In genomic region chr14:23127861-23128260, GRCh38 we compare ENCODE assay signal across 23 cellular contexts. TPM values are rescaled to one million over a fixed set of nuclear protein-coding genes. Genes with fewer than 3 reads are reported as not detected.
A peak's percentile ranks its signal among the peaks of the same experiment; 100 is the strongest.
DNase-seq lines count a peak whose midpoint lies in the region; ATAC-seq and TF ChIP-seq lines count a peak whose summit lies in the region.
"Had no signal": no experiment of that assay in that cellular context is flagged by ENCODE, and none has a peak within 500 bp of the region (broad histone marks: within the 10 kb centered on the region; RNA-seq: fewer than 3 reads in every experiment).

No MANE protein-coding gene starts in this region.

- no peak overlapping the region for H2AFZ ChIP-seq in osteoblast (ENCODE audit: low read length)

- no peak overlapping the region for H3K9ac ChIP-seq in BLaER1 treated with 17β-estradiol and CSF1 and Interleukin-3, amounts not matched to agents 10 nM and 100 nM

- peaks cover 1% of the 10 kb centered on the region for H3K9me3 Mint-ChIP-seq in activated CD4-positive, alpha-beta memory T cell treated with anti-CD3 and anti-CD28 coated beads, Interleukin-2, amount 10 ng/mL, durations not matched to agents 7 days and 5 days
- H3K9me3 Mint-ChIP-seq in activated CD4-positive, alpha-beta memory T cell treated with anti-CD3 and anti-CD28 coated beads for 36 hours, result no peaks in the 10 kb centered on the region
- H3K9me3 Mint-ChIP-seq in stimulated activated effector memory CD8-positive, alpha-beta T cell treated with anti-CD3 and anti-CD28 coated beads, Interleukin-12 subunit alpha, Interleukin-12 subunit beta, amount 100 ng/mL, for 72 hours, result no peaks in the 10 kb centered on the region
- H3K9me3 Mint-ChIP-seq: CD4-positive, alpha-beta memory T cell had no signal

- H3K27ac Mint-ChIP-seq in activated CD4-positive, alpha-beta memory T cell treated with anti-CD3 and anti-CD28 coated beads, Interleukin-2, amount 10 ng/mL, durations not matched to agents 7 days and 5 days, result peak overlapping the region; percentile 21
- H3K27ac Mint-ChIP-seq in activated CD4-positive, alpha-beta memory T cell treated with anti-CD3 and anti-CD28 coated beads for 36 hours, result no peak overlapping the region
- no peak overlapping the region for H3K27ac Mint-ChIP-seq in stimulated activated effector memory CD8-positive, alpha-beta T cell treated with anti-CD3 and anti-CD28 coated beads, Interleukin-12 subunit alpha, Interleukin-12 subunit beta, amount 100 ng/mL, for 72 hours

- CTCF ChIA-PET in activated CD4-positive, alpha-beta memory T cell treated with anti-CD3 and anti-CD28 coated beads, Interleukin-2, amount 10 ng/mL, durations not matched to agents 7 days and 5 days (lab: Charles Lee), result no interaction called here
- CTCF ChIA-PET in activated CD4-positive, alpha-beta memory T cell treated with anti-CD3 and anti-CD28 coated beads for 36 hours (lab: Charles Lee), result interaction anchor here (0.8 kb wide), 1 partner anchor 59 kb away, joined by 3 read pairs; no protein-coding TSS in a partner anchor

- peak overlapping the region; percentile 2 to 69 (median 42); a peak in 19 of 22 replicates for H3K4me2 ChIP-seq in BLaER1 treated with 17β-estradiol and CSF1 and Interleukin-3, amounts not matched to agents 10 nM and 100 nM
- no peak overlapping the region for H3K4me2 ChIP-seq in osteoblast (ENCODE audit: insufficient read depth, low read length)

- POLR2A ChIA-PET in activated CD4-positive, alpha-beta memory T cell treated with anti-CD3 and anti-CD28 coated beads, Interleukin-2, amount 10 ng/mL, durations not matched to agents 7 days and 5 days (lab: Charles Lee), result no interaction called here
- POLR2A ChIA-PET in activated CD4-positive, alpha-beta memory T cell treated with anti-CD3 and anti-CD28 coated beads for 36 hours (lab: Charles Lee), result no interaction called here

- ATAC-seq in stimulated activated effector memory CD8-positive, alpha-beta T cell treated with anti-CD3 and anti-CD28 coated beads, Interleukin-12 subunit alpha, Interleukin-12 subunit beta, amount 100 ng/mL, for 72 hours, result peak; percentile 27
- ATAC-seq: PC-3 had no signal

- H3K27me3 ChIP-seq in BLaER1 treated with 17β-estradiol and CSF1 and Interleukin-3, amounts not matched to agents 10 nM and 100 nM, result no peaks in the 10 kb centered on the region
- H3K27me3 ChIP-seq in osteoblast (ENCODE audit: insufficient read depth, low read length), result peaks cover 3% of the 10 kb centered on the region

- H3K4me3 ChIP-seq in BLaER1 treated with 17β-estradiol and CSF1 and Interleukin-3, amounts not matched to agents 10 nM and 100 nM, result no peak overlapping the region
- no peak overlapping the region for H3K4me3 ChIP-seq in osteoblast (ENCODE audit: insufficient read depth, low read length)
- H3K4me3 ChIP-seq: HAP-1 had no signal

- peak overlapping the region in 7 of 11 experiments; percentile 16 to 45 (median 34); a peak in 13 of 22 replicates for H3K27ac ChIP-seq in BLaER1 treated with 17β-estradiol and CSF1 and Interleukin-3, amounts not matched to agents 10 nM and 100 nM
- H3K27ac ChIP-seq in osteoblast (ENCODE audit: low read depth, low read length), result no peak overlapping the region

- no peak for DNase-seq in activated CD4-positive, alpha-beta memory T cell treated with anti-CD3 and anti-CD28 coated beads, Interleukin-2, amount 10 ng/mL, durations not matched to agents 7 days and 5 days
- no peak for DNase-seq in activated CD4-positive, alpha-beta memory T cell treated with anti-CD3 and anti-CD28 coated beads for 36 hours
- DNase-seq in islet precursor cell (peak; percentile 28), glomerular visceral epithelial cell (ENCODE audit: extremely low spot score) (no peak), osteoblast (ENCODE audit: insufficient read length, low spot score, missing footprints) (no peak)
- no peak for DNase-seq in stimulated activated effector memory CD8-positive, alpha-beta T cell treated with anti-CD3 and anti-CD28 coated beads, Interleukin-12 subunit alpha, Interleukin-12 subunit beta, amount 100 ng/mL, for 72 hours (ENCODE audit: low spot score in 2 of 2)
- DNase-seq: BE2C; CD4-positive, alpha-beta memory T cell; DMS153; GDM1; Karpas-422; NCI-H1417 treated with DMSO at 0.1 percent for 48 hours; NCI-H187 treated with DMSO at 0.1 percent for 48 hours; NCI-H226; NCI-H524; PC-3; RPMI8226 had no signal

- H4K20me1 ChIP-seq in BLaER1 treated with 17β-estradiol and CSF1 and Interleukin-3, amounts not matched to agents 10 nM and 100 nM, result no peaks in the 10 kb centered on the region
- H4K20me1 ChIP-seq in osteoblast (ENCODE audit: insufficient read depth, low read length), result no peaks in the 10 kb centered on the region

- no peak for TF ChIP-seq CTCF in osteoblast (IDR thresholded peaks at IDR 0.05; ENCODE audit: extremely low read depth, low read depth, low read length)

- no peak overlapping the region for H3K4me3 Mint-ChIP-seq in activated CD4-positive, alpha-beta memory T cell treated with anti-CD3 and anti-CD28 coated beads, Interleukin-2, amount 10 ng/mL, durations not matched to agents 7 days and 5 days
- no peak overlapping the region for H3K4me3 Mint-ChIP-seq in activated CD4-positive, alpha-beta memory T cell treated with anti-CD3 and anti-CD28 coated beads for 36 hours
- H3K4me3 Mint-ChIP-seq in stimulated activated effector memory CD8-positive, alpha-beta T cell treated with anti-CD3 and anti-CD28 coated beads, Interleukin-12 subunit alpha, Interleukin-12 subunit beta, amount 100 ng/mL, for 72 hours, result no peak overlapping the region
- H3K4me3 Mint-ChIP-seq: CD4-positive, alpha-beta memory T cell had no signal

- intact Hi-C loops in activated CD4-positive, alpha-beta memory T cell treated with anti-CD3 and anti-CD28 coated beads for 36 hours (cut with micrococcal nuclease), result no loop called here

- peaks cover 0 to 10% (median 0%) of the 10 kb centered on the region in 11 experiments; a peak in 2 of 22 replicates for H3K9me3 ChIP-seq in BLaER1 treated with 17β-estradiol and CSF1 and Interleukin-3, amounts not matched to agents 10 nM and 100 nM (replicated peaks in 1 of 11)
- no peaks in the 10 kb centered on the region for H3K9me3 ChIP-seq in osteoblast (ENCODE audit: low read depth, low read length)
- H3K9me3 ChIP-seq: BE2C, HAP-1 had no signal

- peaks cover 10% of the 10 kb centered on the region for H3K27me3 Mint-ChIP-seq in activated CD4-positive, alpha-beta memory T cell treated with anti-CD3 and anti-CD28 coated beads, Interleukin-2, amount 10 ng/mL, durations not matched to agents 7 days and 5 days
- H3K27me3 Mint-ChIP-seq in activated CD4-positive, alpha-beta memory T cell treated with anti-CD3 and anti-CD28 coated beads for 36 hours, result peaks cover 3% of the 10 kb centered on the region

- no peaks in the 10 kb centered on the region for H3K36me3 Mint-ChIP-seq in activated CD4-positive, alpha-beta memory T cell treated with anti-CD3 and anti-CD28 coated beads, Interleukin-2, amount 10 ng/mL, durations not matched to agents 7 days and 5 days (ENCODE audit: low read depth)
- no peaks in the 10 kb centered on the region for H3K36me3 Mint-ChIP-seq in activated CD4-positive, alpha-beta memory T cell treated with anti-CD3 and anti-CD28 coated beads for 36 hours
- no peaks in the 10 kb centered on the region for H3K36me3 Mint-ChIP-seq in stimulated activated effector memory CD8-positive, alpha-beta T cell treated with anti-CD3 and anti-CD28 coated beads, Interleukin-12 subunit alpha, Interleukin-12 subunit beta, amount 100 ng/mL, for 72 hours
- H3K36me3 Mint-ChIP-seq: CD4-positive, alpha-beta memory T cell had no signal

- H3K79me2 ChIP-seq in osteoblast (ENCODE audit: insufficient read depth, low read length), result no peaks in the 10 kb centered on the region

- H3K4me1 Mint-ChIP-seq in activated CD4-positive, alpha-beta memory T cell treated with anti-CD3 and anti-CD28 coated beads, Interleukin-2, amount 10 ng/mL, durations not matched to agents 7 days and 5 days, result peaks cover 14% of the 10 kb centered on the region
- peaks cover 7% of the 10 kb centered on the region for H3K4me1 Mint-ChIP-seq in activated CD4-positive, alpha-beta memory T cell treated with anti-CD3 and anti-CD28 coated beads for 36 hours (ENCODE audit: low read depth)
- peaks cover 5% of the 10 kb centered on the region for H3K4me1 Mint-ChIP-seq in stimulated activated effector memory CD8-positive, alpha-beta T cell treated with anti-CD3 and anti-CD28 coated beads, Interleukin-12 subunit alpha, Interleukin-12 subunit beta, amount 100 ng/mL, for 72 hours

- peaks cover 0 to 68% (median 0%) of the 10 kb centered on the region in 11 experiments; a peak in 5 of 22 replicates for H3K36me3 ChIP-seq in BLaER1 treated with 17β-estradiol and CSF1 and Interleukin-3, amounts not matched to agents 10 nM and 100 nM
- no peaks in the 10 kb centered on the region for H3K36me3 ChIP-seq in osteoblast (ENCODE audit: insufficient read depth, low read length)
- H3K36me3 ChIP-seq: BE2C, HAP-1 had no signal

- peaks cover 34 to 61% (median 45%) of the 10 kb centered on the region in 10 experiments for H3K4me1 ChIP-seq in BLaER1 treated with 17β-estradiol and CSF1 and Interleukin-3, amounts not matched to agents 10 nM and 100 nM
- H3K4me1 ChIP-seq in osteoblast (ENCODE audit: insufficient read depth, low read length), result no peaks in the 10 kb centered on the region

RNA-seq across cellular contexts. Expression of gene CEBPE, which starts 8.8 kb away (rescaled TPM):
- under 1 TPM; 0.25 to 0.83 TPM for total RNA-seq in activated CD4-positive, alpha-beta memory T cell treated with anti-CD3 and anti-CD28 coated beads, Interleukin-2, amount 10 ng/mL, durations not matched to agents 7 days and 5 days
- under 1 TPM; 0.19 to 0.34 TPM for total RNA-seq in activated CD4-positive, alpha-beta memory T cell treated with anti-CD3 and anti-CD28 coated beads for 36 hours
- not detected in 2 replicates for total RNA-seq in osteoblast
- total RNA-seq: A172, Daoy, HT-29, MCF 10A, PC-3 had no signal

RNA-seq across cellular contexts. Expression of gene CIROP, which starts 23.1 kb away (rescaled TPM):
- not detected for total RNA-seq in activated CD4-positive, alpha-beta memory T cell treated with anti-CD3 and anti-CD28 coated beads, Interleukin-2, amount 10 ng/mL, durations not matched to agents 7 days and 5 days
- total RNA-seq in activated CD4-positive, alpha-beta memory T cell treated with anti-CD3 and anti-CD28 coated beads for 36 hours, result not detected
- total RNA-seq in osteoblast, result under 0.01 TPM in 1 of 2 replicates, not detected in the other
- total RNA-seq: A172; CD4-positive, alpha-beta memory T cell; Daoy; HT-29; MCF 10A; PC-3 had no signal

RNA-seq across cellular contexts. Expression of gene C14orf119, which starts 32.6 kb away (rescaled TPM):
- 10 to 100 TPM; 49.2 to 55.5 TPM for total RNA-seq in activated CD4-positive, alpha-beta memory T cell treated with anti-CD3 and anti-CD28 coated beads, Interleukin-2, amount 10 ng/mL, durations not matched to agents 7 days and 5 days
- total RNA-seq in activated CD4-positive, alpha-beta memory T cell treated with anti-CD3 and anti-CD28 coated beads for 36 hours, result 10 to 100 TPM; 58.0 to 62.8 TPM
- 41.5 and 43.1 TPM in 2 replicates for total RNA-seq in osteoblast

RNA-seq across cellular contexts. Expression of gene ACIN1, which starts 32.9 kb away (rescaled TPM):
- 100 to 1,000 TPM; 166 to 167 TPM for total RNA-seq in activated CD4-positive, alpha-beta memory T cell treated with anti-CD3 and anti-CD28 coated beads, Interleukin-2, amount 10 ng/mL, durations not matched to agents 7 days and 5 days
- total RNA-seq in activated CD4-positive, alpha-beta memory T cell treated with anti-CD3 and anti-CD28 coated beads for 36 hours, result 100 to 1,000 TPM; 148 to 157 TPM
- total RNA-seq in osteoblast, result 90.5 and 103 TPM in 2 replicates

RNA-seq across cellular contexts. Expression of gene SLC7A8, which starts 55.6 kb away (rescaled TPM):
- total RNA-seq in activated CD4-positive, alpha-beta memory T cell treated with anti-CD3 and anti-CD28 coated beads, Interleukin-2, amount 10 ng/mL, durations not matched to agents 7 days and 5 days, result under 1 TPM; 0.76 to 0.93 TPM
- total RNA-seq in activated CD4-positive, alpha-beta memory T cell treated with anti-CD3 and anti-CD28 coated beads for 36 hours, result 1 to 10 TPM in 1 of 2 experiments, under 1 TPM in 1; 0.83 to 1.7 TPM
- total RNA-seq in osteoblast, result 4.3 and 10.9 TPM in 2 replicates
